Comparison of ENCODE assay signal across 29 cellular contexts in genomic region chr13:29204651-29205050, GRCh38.
"Had no signal": no experiment of that assay in that cellular context is flagged by ENCODE, and none has a peak within 500 bp of the region (broad histone marks: within the 10 kb centered on the region; RNA-seq: fewer than 3 reads in every experiment).

No MANE protein-coding gene starts in this region.

- H3K27me3 Mint-ChIP-seq: natural killer cell treated with Interleukin-12 subunit alpha and Interleukin-12 subunit beta and Interleukin-15 and Interleukin-18, amount 100 ng/mL, for 72 hours; progenitor cell of endocrine pancreas; stimulated activated naive CD8-positive, alpha-beta T cell treated with anti-CD3 and anti-CD28 coated beads, Interleukin-15, Interleukin-2, amounts not matched to agents 100 ng/mL and 50 ng/mL, for 24 hours; type B pancreatic cell had no signal

- H3K4me1 Mint-ChIP-seq: naive B cell; naive thymus-derived CD8-positive, alpha-beta T cell; nephron progenitor cell; neural crest cell; stimulated activated effector memory CD8-positive, alpha-beta T cell treated with anti-CD3 and anti-CD28 coated beads, Interleukin-12 subunit alpha, Interleukin-12 subunit beta, amount 100 ng/mL, for 72 hours; stimulated activated naive B cell treated with anti-CD40 and anti-IgM and Interleukin-4, amounts not matched to agents 10 μg/mL and 1 μg/mL and 100 μg/mL, for 72 hours had no signal

- H3K27ac Mint-ChIP-seq: naive B cell; naive thymus-derived CD8-positive, alpha-beta T cell; natural killer cell treated with Interleukin-12 subunit alpha and Interleukin-12 subunit beta and Interleukin-15 and Interleukin-18, amount 100 ng/mL, for 72 hours; nephron progenitor cell; progenitor cell of endocrine pancreas; stimulated activated effector memory CD8-positive, alpha-beta T cell treated with anti-CD3 and anti-CD28 coated beads, Interleukin-12 subunit alpha, Interleukin-12 subunit beta, amount 100 ng/mL, for 72 hours; stimulated activated naive B cell treated with anti-CD40 and anti-IgM and Interleukin-4, amounts not matched to agents 10 μg/mL and 1 μg/mL and 100 μg/mL, for 72 hours; stimulated activated naive CD8-positive, alpha-beta T cell treated with anti-CD3 and anti-CD28 coated beads, Interleukin-15, Interleukin-2, amounts not matched to agents 100 ng/mL and 50 ng/mL, for 24 hours; type B pancreatic cell had no signal

- H3K4me3 Mint-ChIP-seq: naive B cell; naive thymus-derived CD8-positive, alpha-beta T cell; natural killer cell treated with Interleukin-12 subunit alpha and Interleukin-12 subunit beta and Interleukin-15 and Interleukin-18, amount 100 ng/mL, for 72 hours; nephron progenitor cell; neural crest cell; stimulated activated effector memory CD8-positive, alpha-beta T cell treated with anti-CD3 and anti-CD28 coated beads, Interleukin-12 subunit alpha, Interleukin-12 subunit beta, amount 100 ng/mL, for 72 hours; stimulated activated naive B cell treated with anti-CD40 and anti-IgM and Interleukin-4, amounts not matched to agents 10 μg/mL and 1 μg/mL and 100 μg/mL, for 72 hours; stimulated activated naive CD8-positive, alpha-beta T cell treated with anti-CD3 and anti-CD28 coated beads, Interleukin-15, Interleukin-2, amounts not matched to agents 100 ng/mL and 50 ng/mL, for 24 hours; type B pancreatic cell had no signal

- H3K27me3 ChIP-seq: neutrophil, pancreas, right lobe of liver, sigmoid colon, stomach, suprapubic skin, testis, tibial artery, transverse colon, vagina had no signal

- H3K4me1 ChIP-seq: pancreas, psoas muscle, right lobe of liver, sigmoid colon, stomach, suprapubic skin, testis, tibial artery, transverse colon, vagina had no signal

- DNase-seq: naive B cell; naive thymus-derived CD8-positive, alpha-beta T cell; nephron progenitor cell; nucleus accumbens; pancreas; psoas muscle; right cardiac atrium; right lobe of liver; sigmoid colon; small intestine; stimulated activated CD4-positive, alpha-beta T cell treated with anti-CD3 and anti-CD28 coated beads, Interleukin-15, amount 100 ng/mL, for 24 hours; stimulated activated CD4-positive, alpha-beta T cell treated with anti-CD3 and anti-CD28 coated beads, Interleukin-2, amount 100 ng/mL, for 24 hours; stimulated activated CD4-positive, alpha-beta T cell treated with anti-CD3 and anti-CD28 coated beads, Interleukin-2, amount 100 ng/mL, for 48 hours; stimulated activated CD4-positive, alpha-beta T cell treated with anti-CD3 and anti-CD28 coated beads, Interleukin-4, amount 100 ng/mL, for 24 hours; stimulated activated naive B cell treated with anti-CD40 and anti-IgM and Interleukin-4, amounts not matched to agents 10 μg/mL and 1 μg/mL and 100 μg/mL, for 72 hours; stimulated activated naive CD4-positive, alpha-beta T cell treated with Interleukin-2 at 50 U/mL for 16 hours; stomach; testis; tibial artery; transverse colon had no signal

- H3K27ac ChIP-seq: neutrophil, pancreas, psoas muscle, right lobe of liver, sigmoid colon, stomach, suprapubic skin, testis, tibial artery, transverse colon, vagina had no signal

- H3K9me3 ChIP-seq: neutrophil, pancreas, psoas muscle, right lobe of liver, suprapubic skin, testis, tibial artery, vagina had no signal

- H3K36me3 Mint-ChIP-seq: naive thymus-derived CD8-positive, alpha-beta T cell; stimulated activated effector memory CD8-positive, alpha-beta T cell treated with anti-CD3 and anti-CD28 coated beads, Interleukin-12 subunit alpha, Interleukin-12 subunit beta, amount 100 ng/mL, for 72 hours; stimulated activated naive B cell treated with anti-CD40 and anti-IgM and Interleukin-4, amounts not matched to agents 10 μg/mL and 1 μg/mL and 100 μg/mL, for 72 hours; type B pancreatic cell had no signal

- H3K36me3 ChIP-seq: neutrophil, pancreas, right lobe of liver, sigmoid colon, stomach, suprapubic skin, tibial artery, transverse colon, vagina had no signal

- H3K9me3 Mint-ChIP-seq: type B pancreatic cell had no signal

- ATAC-seq: naive thymus-derived CD8-positive, alpha-beta T cell; natural killer cell treated with Interleukin-12 subunit alpha and Interleukin-12 subunit beta and Interleukin-15 and Interleukin-18, amount 100 ng/mL, for 72 hours; pancreas; psoas muscle; right cardiac atrium; right lobe of liver; stimulated activated effector memory CD8-positive, alpha-beta T cell treated with anti-CD3 and anti-CD28 coated beads, Interleukin-12 subunit alpha, Interleukin-12 subunit beta, amount 100 ng/mL, for 72 hours; stimulated activated naive B cell treated with anti-CD40 and anti-IgM and Interleukin-4, amounts not matched to agents 10 μg/mL and 1 μg/mL and 100 μg/mL, for 72 hours had no signal

- H3K4me3 ChIP-seq: pancreas, psoas muscle, right lobe of liver, sigmoid colon, stomach, suprapubic skin, testis, tibial artery, transverse colon, vagina had no signal
